Comparison of ENCODE assay signal across 16 cellular contexts in the genomic region with DNA sequence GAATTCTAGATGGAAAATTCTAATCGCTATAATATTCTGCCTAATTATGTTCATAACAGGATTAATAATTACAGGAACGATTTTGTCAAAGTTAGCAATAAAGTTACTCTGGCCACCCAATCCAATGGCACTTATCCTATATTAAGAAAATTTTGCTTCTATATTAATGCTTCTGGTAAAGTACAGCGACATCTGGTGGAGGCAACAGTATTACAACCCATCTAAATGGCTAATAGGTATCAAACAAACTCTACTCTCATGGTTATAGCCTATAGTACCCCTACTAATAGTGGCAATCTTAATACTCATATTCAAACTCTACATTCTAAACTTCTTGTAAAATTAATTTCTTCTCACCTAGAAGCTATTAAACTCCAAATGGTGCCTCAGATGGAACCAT.
DNase-seq lines count a peak whose midpoint lies in the region; ATAC-seq and TF ChIP-seq lines count a peak whose summit lies in the region.
"Had no signal": no experiment of that assay in that cellular context is flagged by ENCODE, and none has a peak within 500 bp of the region (broad histone marks: within the 10 kb centered on the region; RNA-seq: fewer than 3 reads in every experiment).

No MANE protein-coding gene starts in this region.

- TF ChIP-seq CTCF in GM12864 (IDR thresholded peaks at IDR 0.05; ENCODE audit: low read depth, low read length, missing control alignments) (peak; percentile 25), OCI-LY1 (IDR thresholded peaks at IDR 0.05; ENCODE audit: low read length) (peak; percentile 52), choroid plexus epithelial cell (conservative IDR thresholded peaks at IDR 0.05; ENCODE audit: low read depth, low read length) (no peak), ascending aorta (IDR thresholded peaks at IDR 0.05) (no peak)

- peaks cover 4 to 40% (median 22%) of the 10 kb centered on the region in 9 donors for H3K9me3 Mint-ChIP-seq in naive thymus-derived CD8-positive, alpha-beta T cell

- intact Hi-C loops in ascending aorta (cut with DNase I), result no loop called here

- no peak overlapping the region for H3K4me3 Mint-ChIP-seq in naive thymus-derived CD8-positive, alpha-beta T cell
- H3K4me3 Mint-ChIP-seq: activated CD4-positive, alpha-beta T cell treated with anti-CD3 and anti-CD28 coated beads, Interleukin-2, amount 10 ng/mL, durations not matched to agents 24 days and 14 days had no signal

- no peak overlapping the region for H3K9ac ChIP-seq in OCI-LY1 (ENCODE audit: low read length)
- H3K9ac ChIP-seq in GM23248, result no peak overlapping the region
- H3K9ac ChIP-seq: BLaER1 treated with 17β-estradiol and CSF1 and Interleukin-3, amounts not matched to agents 10 nM and 100 nM had no signal

- H3F3A ChIP-seq in OCI-LY1 (ENCODE audit: insufficient read depth, low read length), result no peaks in the 10 kb centered on the region
- no peaks in the 10 kb centered on the region for H3F3A ChIP-seq in GM23248 (ENCODE audit: insufficient read depth)

- no peaks in the 10 kb centered on the region for H3K4me1 Mint-ChIP-seq in naive thymus-derived CD8-positive, alpha-beta T cell
- H3K4me1 Mint-ChIP-seq: activated CD4-positive, alpha-beta T cell treated with anti-CD3 and anti-CD28 coated beads, Interleukin-2, amount 10 ng/mL, durations not matched to agents 24 days and 14 days had no signal

- DNase-seq in ACHN (peak; percentile 27), GM12864 (ENCODE audit: low read depth) (no peak), choroid plexus epithelial cell (ENCODE audit: low read depth) (peak; percentile 0), GM23248 (no peak), ascending aorta (ENCODE audit: low spot score in 2 of 2) (no peak)
- no peak for DNase-seq in naive thymus-derived CD8-positive, alpha-beta T cell
- no peak for DNase-seq in activated naive CD4-positive, alpha-beta T cell treated with Interleukin-2 at 50 U/mL for 16 hours
- DNase-seq: activated CD4-positive, alpha-beta T cell treated with anti-CD3 and anti-CD28 coated beads, Interleukin-2, amount 10 ng/mL, durations not matched to agents 24 days and 14 days; amniotic stem cell; stimulated activated CD4-positive, alpha-beta T cell treated with anti-CD3 and anti-CD28 coated beads, Interleukin-2, amount 100 ng/mL, for 24 hours; T-helper 1 cell; tibial artery had no signal

- H3K4me3 ChIP-seq in GM12864 (ENCODE audit: low read depth, low read length) (no peak overlapping the region), OCI-LY1 (ENCODE audit: low read depth, low read length, poor library complexity, severe bottlenecking) (no peak overlapping the region), choroid plexus epithelial cell (ENCODE audit: low read depth, low read length) (no peak overlapping the region), GM23248 (no peak overlapping the region), ascending aorta (no peak overlapping the region)
- H3K4me3 ChIP-seq: BLaER1 treated with 17β-estradiol and CSF1 and Interleukin-3, amounts not matched to agents 10 nM and 100 nM; coronary artery; tibial artery had no signal

- no peaks in the 10 kb centered on the region for H3K27me3 Mint-ChIP-seq in naive thymus-derived CD8-positive, alpha-beta T cell
- H3K27me3 Mint-ChIP-seq: activated CD4-positive, alpha-beta T cell treated with anti-CD3 and anti-CD28 coated beads, Interleukin-2, amount 10 ng/mL, durations not matched to agents 24 days and 14 days had no signal

- H3K27ac ChIP-seq in OCI-LY1 (ENCODE audit: low read depth, low read length, poor library complexity, severe bottlenecking) (no peak overlapping the region), GM23248 (no peak overlapping the region), ascending aorta (no peak overlapping the region)
- H3K27ac ChIP-seq: BLaER1 treated with 17β-estradiol and CSF1 and Interleukin-3, amounts not matched to agents 10 nM and 100 nM; coronary artery; tibial artery had no signal

- no peaks in the 10 kb centered on the region for H4K20me1 ChIP-seq in OCI-LY1 (ENCODE audit: insufficient read depth, low read length)
- no peaks in the 10 kb centered on the region for H4K20me1 ChIP-seq in GM23248 (ENCODE audit: insufficient read depth)
- H4K20me1 ChIP-seq: BLaER1 treated with 17β-estradiol and CSF1 and Interleukin-3, amounts not matched to agents 10 nM and 100 nM had no signal

- H3K79me2 ChIP-seq in OCI-LY1 (ENCODE audit: insufficient read depth, low read length) (no peaks in the 10 kb centered on the region), GM23248 (ENCODE audit: insufficient read depth) (no peaks in the 10 kb centered on the region)

- WGBS in GM23248 (ENCODE audit: low coverage in 1 of 2, low lambda C conversion rate in 2 of 2, missing lambda C conversion rate in 2 of 2), 2 experiments, result 30 to 35% methylated on average over 3 of the region's 3 CpGs

- H3K36me3 Mint-ChIP-seq in naive thymus-derived CD8-positive, alpha-beta T cell, result no peaks in the 10 kb centered on the region

- in situ Hi-C loops in ACHN (cut with HindIII; ENCODE audit: low pct_ligation_motif_present, low pct_unique_long_range_greater_than_20kb, low sequenced_read_pairs), result no loop called here
- in situ Hi-C loops in GM23248 (cut with MboI), result no loop called here

- H3K9me3 ChIP-seq in OCI-LY1 (ENCODE audit: low read length) (no peaks in the 10 kb centered on the region), GM23248 (ENCODE audit: low read depth) (peaks cover 6% of the 10 kb centered on the region), ascending aorta (no peaks in the 10 kb centered on the region)

- POLR2A ChIA-PET in naive thymus-derived CD8-positive, alpha-beta T cell (lab: Charles Lee), result no interaction called here

- no peaks in the 10 kb centered on the region for H3K9me2 ChIP-seq in OCI-LY1 (ENCODE audit: low read depth, low read length)
- H3K9me2 ChIP-seq in GM23248 (ENCODE audit: insufficient read depth), result no peaks in the 10 kb centered on the region

- no peaks in the 10 kb centered on the region for H3K27me3 ChIP-seq in OCI-LY1 (ENCODE audit: insufficient read depth, low read length)
- H3K27me3 ChIP-seq in GM23248 (replicated peaks; ENCODE audit: insufficient read depth), result no peaks in the 10 kb centered on the region
- no peaks in the 10 kb centered on the region for H3K27me3 ChIP-seq in ascending aorta
- H3K27me3 ChIP-seq: BLaER1 treated with 17β-estradiol and CSF1 and Interleukin-3, amounts not matched to agents 10 nM and 100 nM; tibial artery had no signal

- H3K27ac Mint-ChIP-seq in naive thymus-derived CD8-positive, alpha-beta T cell, result no peak overlapping the region
- H3K27ac Mint-ChIP-seq: activated CD4-positive, alpha-beta T cell treated with anti-CD3 and anti-CD28 coated beads, Interleukin-2, amount 10 ng/mL, durations not matched to agents 24 days and 14 days had no signal

- no peak for ATAC-seq in naive thymus-derived CD8-positive, alpha-beta T cell
- ATAC-seq: left lobe of liver had no signal

- no peak overlapping the region for H2AFZ ChIP-seq in OCI-LY1 (ENCODE audit: low read length)
- no peak overlapping the region for H2AFZ ChIP-seq in GM23248

- H3K36me3 ChIP-seq in OCI-LY1 (ENCODE audit: insufficient read depth, low read length) (no peaks in the 10 kb centered on the region), GM23248 (ENCODE audit: low read depth) (no peaks in the 10 kb centered on the region), ascending aorta (no peaks in the 10 kb centered on the region)
- H3K36me3 ChIP-seq: BLaER1 treated with 17β-estradiol and CSF1 and Interleukin-3, amounts not matched to agents 10 nM and 100 nM; tibial artery had no signal

- H3K4me1 ChIP-seq in OCI-LY1 (ENCODE audit: insufficient read depth, low read length, severe bottlenecking), result no peaks in the 10 kb centered on the region
- no peaks in the 10 kb centered on the region for H3K4me1 ChIP-seq in GM23248 (ENCODE audit: insufficient read depth)
- no peaks in the 10 kb centered on the region for H3K4me1 ChIP-seq in ascending aorta
- H3K4me1 ChIP-seq: BLaER1 treated with 17β-estradiol and CSF1 and Interleukin-3, amounts not matched to agents 10 nM and 100 nM; tibial artery had no signal

- no peak overlapping the region for H3K4me2 ChIP-seq in OCI-LY1 (ENCODE audit: low read length)
- H3K4me2 ChIP-seq in GM23248 (ENCODE audit: unreplicated experiment), result no peak overlapping the region
- H3K4me2 ChIP-seq: BLaER1 treated with 17β-estradiol and CSF1 and Interleukin-3, amounts not matched to agents 10 nM and 100 nM had no signal

Comparison
In these comparisons a context has a peak if more than half of its experiments do, and no peak if none do; other contexts are left out.
1. DNase-seq: peak in ACHN (single experiment) and choroid plexus epithelial cell (single experiment); none in GM12864 (single experiment), GM23248 (single experiment), naive thymus-derived CD8-positive, alpha-beta T cell (0 of 10), ascending aorta (0 of 2) and activated naive CD4-positive, alpha-beta T cell treated with Interleukin-2 at 50 U/mL for 16 hours (single experiment).
2. CTCF ChIP-seq: peak in GM12864 (single experiment) and OCI-LY1 (single experiment); none in choroid plexus epithelial cell (single experiment) and ascending aorta (0 of 3).